ENCODE assay signal across 18 cellular contexts in the genomic region with DNA sequence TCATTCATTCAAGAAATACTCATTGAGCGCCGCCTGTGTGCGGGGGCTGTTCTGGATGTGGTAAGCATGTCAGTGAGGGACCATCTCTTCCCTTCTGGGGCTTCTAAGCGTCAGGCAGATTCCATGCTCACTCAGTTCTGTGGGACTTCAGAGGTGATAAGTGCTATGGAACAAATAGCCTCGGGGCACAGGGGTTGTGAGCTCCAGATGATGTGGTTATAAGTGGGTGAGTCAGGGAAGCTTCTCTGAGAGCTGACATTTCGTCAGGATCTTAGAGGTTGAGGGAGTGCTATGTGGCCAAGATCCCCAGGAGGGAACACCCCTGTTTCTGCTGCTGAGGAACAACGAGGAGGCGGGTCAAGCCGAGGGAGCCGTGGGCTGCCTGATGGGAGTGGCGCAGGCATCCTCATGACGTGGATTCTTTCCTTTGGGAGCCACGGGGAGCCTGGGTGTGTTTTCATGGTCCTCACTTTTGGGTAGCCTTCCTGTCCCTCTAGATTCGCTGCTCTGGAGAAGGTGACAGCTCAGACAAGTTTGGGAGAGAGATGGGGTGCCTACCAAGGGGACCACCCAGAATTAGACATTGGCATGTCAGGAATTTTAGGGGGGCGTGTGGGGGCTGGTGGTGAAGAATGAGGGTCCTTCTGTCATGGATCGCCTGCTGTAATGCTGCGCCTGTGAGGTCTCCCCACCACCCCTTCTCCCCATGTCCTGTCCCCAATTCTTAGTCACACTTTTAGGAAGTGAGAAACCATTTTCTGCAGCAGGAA. TPM values are rescaled to one million over a fixed set of nuclear protein-coding genes. Genes with fewer than 3 reads are reported as not detected.
A peak's percentile ranks its signal among the peaks of the same experiment; 100 is the strongest.
DNase-seq lines count a peak whose midpoint lies in the region; ATAC-seq, FAIRE-seq and TF ChIP-seq lines count a peak whose summit lies in the region.
"Had no signal": no experiment of that assay in that cellular context is flagged by ENCODE, and none has a peak within 500 bp of the region (broad histone marks: within the 10 kb centered on the region; RNA-seq: fewer than 3 reads in every experiment).

No MANE protein-coding gene starts in this region.

- peaks cover 27% of the 10 kb centered on the region for H3K9me3 Mint-ChIP-seq in nephron progenitor cell
- H3K9me3 Mint-ChIP-seq: activated T-helper 17 cell treated with anti-CD3 and anti-CD28 coated beads, Interleukin-2, amount 50 U/mL, for 72 hours had no signal

- no peaks in the 10 kb centered on the region for H3K27me3 Mint-ChIP-seq in nephron progenitor cell (ENCODE audit: low read depth, poor library complexity)

- no peak for TF ChIP-seq CTCF in bronchial epithelial cell (IDR thresholded peaks at IDR 0.05; ENCODE audit: insufficient read depth, low read length, severe bottlenecking)
- no peak for TF ChIP-seq CTCF in nephron progenitor cell (IDR thresholded peaks at IDR 0.05)

- H3K4me3 Mint-ChIP-seq in nephron progenitor cell: peak overlapping the region; percentile 20
- H3K4me3 Mint-ChIP-seq: activated CD8-positive, alpha-beta T cell treated with anti-CD3 and anti-CD28 coated beads, Interleukin-2, amount 10 ng/mL, durations not matched to agents 7 days and 5 days; activated T-helper 17 cell treated with anti-CD3 and anti-CD28 coated beads, Interleukin-2, amount 50 U/mL, for 72 hours had no signal

- no peak for ATAC-seq in HG02759 (IDR thresholded peaks at IDR 0.05; ENCODE audit: unreplicated experiment)
- ATAC-seq: activated CD8-positive, alpha-beta T cell treated with anti-CD3 and anti-CD28 coated beads, Interleukin-2, amount 10 ng/mL, durations not matched to agents 7 days and 5 days; activated T-helper 17 cell treated with anti-CD3 and anti-CD28 coated beads, Interleukin-2, amount 50 U/mL, for 72 hours had no signal

- H3K4me1 Mint-ChIP-seq in nephron progenitor cell: peaks cover 92% of the 10 kb centered on the region
- H3K4me1 Mint-ChIP-seq: activated T-helper 17 cell treated with anti-CD3 and anti-CD28 coated beads, Interleukin-2, amount 50 U/mL, for 72 hours had no signal

- DNase-seq in EL (peak; percentile 82), HTR-8/SVneo (ENCODE audit: insufficient read length, low spot score) (peak; percentile 41), bronchial epithelial cell (ENCODE audit: low read depth) (peak; percentile 71), nephron progenitor cell (no peak), NCI-H2171 (lab: John Stamatoyannopoulos, UW) (no peak), hippocampal formation (lab: John Stamatoyannopoulos, UW) (no peak), NCI-H526 treated with DMSO at 0.1 percent for 48 hours (lab: John Stamatoyannopoulos, UW) (no peak)
- DNase-seq: activated CD8-positive, alpha-beta T cell treated with anti-CD3 and anti-CD28 coated beads, Interleukin-2, amount 10 ng/mL, durations not matched to agents 7 days and 5 days; COR-L47; GOT3; NCI-H1105; NCI-H524; substantia nigra; SW 1271 had no signal

- peaks cover 50% of the 10 kb centered on the region for H3K36me3 Mint-ChIP-seq in nephron progenitor cell (ENCODE audit: low read depth)

- H3K4me3 ChIP-seq in bronchial epithelial cell (ENCODE audit: low read depth, low read length): no peak overlapping the region
- H3K4me3 ChIP-seq: adrenal gland had no signal

- FAIRE-seq in HTR-8/SVneo (lab: Jason Lieb, UNC) (no peak), bronchial epithelial cell (lab: Jason Lieb, UNC) (no peak)

- no peaks in the 10 kb centered on the region for H3K27me3 ChIP-seq in bronchial epithelial cell (ENCODE audit: control insufficient read depth, insufficient read depth, low read length)
- H3K27me3 ChIP-seq: adrenal gland had no signal

- H3K27ac Mint-ChIP-seq in nephron progenitor cell: peak overlapping the region; percentile 98
- H3K27ac Mint-ChIP-seq: activated CD8-positive, alpha-beta T cell treated with anti-CD3 and anti-CD28 coated beads, Interleukin-2, amount 10 ng/mL, durations not matched to agents 7 days and 5 days; activated T-helper 17 cell treated with anti-CD3 and anti-CD28 coated beads, Interleukin-2, amount 50 U/mL, for 72 hours had no signal

- H3K36me3 ChIP-seq in bronchial epithelial cell (ENCODE audit: control insufficient read depth, insufficient read depth, low read length): no peaks in the 10 kb centered on the region
- H3K36me3 ChIP-seq: adrenal gland had no signal

RNA-seq across cellular contexts. Expression of a gene that starts 38.5 kb away (rescaled TPM):
- under 0.01 TPM in 2 replicates for total RNA-seq in bronchial epithelial cell
- total RNA-seq: pulmonary artery endothelial cell had no signal

Comparison
In these comparisons a context has a peak if more than half of its experiments do, and no peak if none do; other contexts are left out.
1. DNase-seq: peak in EL (single experiment), HTR-8/SVneo (single experiment) and bronchial epithelial cell (single experiment); none in nephron progenitor cell (single experiment), NCI-H2171 (single experiment), hippocampal formation (0 of 2) and NCI-H526 treated with DMSO at 0.1 percent for 48 hours (single experiment).